In genomic region chr15:57415559-57415958, GRCh38 we compare ENCODE assay signal across 21 cellular contexts. TPM values are rescaled to one million over a fixed set of nuclear protein-coding genes. Genes with fewer than 3 reads are reported as not detected.
"Had no signal": no experiment of that assay in that cellular context is flagged by ENCODE, and none has a peak within 500 bp of the region (broad histone marks: within the 10 kb centered on the region; RNA-seq: fewer than 3 reads in every experiment).

No MANE protein-coding gene starts in this region.

- H3K4me3 ChIP-seq: ascending aorta, esophagus muscularis mucosa, gastroesophageal sphincter, lung had no signal

- ATAC-seq: activated CD8-positive, alpha-beta T cell treated with anti-CD3 and anti-CD28 coated beads, Interleukin-2, amount 10 ng/mL, durations not matched to agents 7 days and 5 days; gastroesophageal sphincter; left colon; natural killer cell had no signal

- H3K4me1 ChIP-seq: ascending aorta had no signal

- H3K9me3 Mint-ChIP-seq: activated T-helper 1 cell treated with anti-CD3 and anti-CD28 coated beads, Interleukin-12 subunit alpha, Interleukin-12 subunit beta, Interleukin-2, Interleukin-4 antibody, amounts not matched to agents 30 ng/mL and 10 ng/mL and 1 ng/mL, durations not matched to agents 14 hours and 24 hours and 36 hours; central memory CD8-positive, alpha-beta T cell; natural killer cell had no signal

- H3K4me3 Mint-ChIP-seq: activated CD8-positive, alpha-beta T cell treated with anti-CD3 and anti-CD28 coated beads, Interleukin-2, amount 10 ng/mL, durations not matched to agents 7 days and 5 days; activated T-helper 1 cell treated with anti-CD3 and anti-CD28 coated beads, Interleukin-12 subunit alpha, Interleukin-12 subunit beta, Interleukin-2, Interleukin-4 antibody, amounts not matched to agents 30 ng/mL and 10 ng/mL and 1 ng/mL, durations not matched to agents 14 hours and 24 hours and 36 hours; central memory CD8-positive, alpha-beta T cell; natural killer cell had no signal

- H3K27me3 ChIP-seq: ascending aorta, brain microvascular endothelial cell, esophagus muscularis mucosa, gastroesophageal sphincter had no signal

- H3K9me3 ChIP-seq: ascending aorta, esophagus muscularis mucosa, gastroesophageal sphincter had no signal

- H3K4me1 Mint-ChIP-seq: central memory CD8-positive, alpha-beta T cell; natural killer cell had no signal

- H3K27ac Mint-ChIP-seq: activated CD8-positive, alpha-beta T cell treated with anti-CD3 and anti-CD28 coated beads, Interleukin-2, amount 10 ng/mL, durations not matched to agents 7 days and 5 days; activated T-helper 1 cell treated with anti-CD3 and anti-CD28 coated beads, Interleukin-12 subunit alpha, Interleukin-12 subunit beta, Interleukin-2, Interleukin-4 antibody, amounts not matched to agents 30 ng/mL and 10 ng/mL and 1 ng/mL, durations not matched to agents 14 hours and 24 hours and 36 hours; natural killer cell had no signal

- DNase-seq: activated CD4-positive, alpha-beta T cell treated with anti-CD3 and anti-CD28 coated beads for 1 hour; activated CD4-positive, alpha-beta T cell treated with anti-CD3 and anti-CD28 coated beads, Interleukin-2, amount 50 U/mL, for 1 hour; activated CD8-positive, alpha-beta T cell treated with anti-CD3 and anti-CD28 coated beads, Interleukin-2, amount 10 ng/mL, durations not matched to agents 7 days and 5 days; activated gamma-delta T cell; activated naive CD4-positive, alpha-beta T cell treated with anti-CD3 and anti-CD28 coated beads, Interleukin-2, amount 50 U/mL, for 16 hours; brain microvascular endothelial cell; effector memory CD4-positive, alpha-beta T cell; head of caudate nucleus; left colon; natural killer cell; retina; stimulated activated CD4-positive, alpha-beta T cell treated with anti-CD3 and anti-CD28 coated beads, Interleukin-4, amount 100 ng/mL, for 24 hours; stimulated activated naive CD4-positive, alpha-beta T cell treated with Interleukin-2 at 50 U/mL for 16 hours; T-helper 1 cell; WERI-Rb-1 had no signal

- H3K27ac ChIP-seq: ascending aorta, brain microvascular endothelial cell, esophagus muscularis mucosa, gastroesophageal sphincter, WERI-Rb-1 had no signal

- H3K36me3 ChIP-seq: ascending aorta, brain microvascular endothelial cell, esophagus muscularis mucosa, gastroesophageal sphincter, WERI-Rb-1 had no signal

- H3K36me3 Mint-ChIP-seq: natural killer cell had no signal

RNA-seq across cellular contexts. Expression of gene CGNL1, which starts 39.3 kb away (rescaled TPM):
- total RNA-seq: activated CD8-positive, alpha-beta T cell treated with anti-CD3 and anti-CD28 coated beads, Interleukin-2, amount 10 ng/mL, durations not matched to agents 7 days and 5 days; activated T-helper 1 cell treated with anti-CD3 and anti-CD28 coated beads, Interleukin-12 subunit alpha, Interleukin-12 subunit beta, Interleukin-2, Interleukin-4 antibody, amounts not matched to agents 30 ng/mL and 10 ng/mL and 1 ng/mL, durations not matched to agents 14 hours and 24 hours and 36 hours; natural killer cell had no signal
